ENCODE assay signal across 8 cellular contexts in genomic region chr1:42845866-42846256, GRCh38. TPM values are rescaled to one million over a fixed set of nuclear protein-coding genes. Genes with fewer than 3 reads are reported as not detected.
DNase-seq lines count a peak whose midpoint lies in the region; ATAC-seq, FAIRE-seq and TF ChIP-seq lines count a peak whose summit lies in the region.

No MANE protein-coding gene starts in this region.

- DNase-seq in activated CD4-positive, alpha-beta memory T cell treated with anti-CD3 and anti-CD28 coated beads, Interleukin-2, amount 10 ng/mL, durations not matched to agents 7 days and 5 days: no peak
- DNase-seq in stimulated activated naive CD8-positive, alpha-beta T cell treated with anti-CD3 and anti-CD28 coated beads, Interleukin-15, amount 100 ng/mL, for 72 hours: no peak
- DNase-seq in D721Med (ENCODE audit: insufficient read length, low spot score): no peak
- no peak for DNase-seq in adrenal gland

- peak overlapping the region; percentile 87 for H3K4me3 Mint-ChIP-seq in activated CD4-positive, alpha-beta memory T cell treated with anti-CD3 and anti-CD28 coated beads, Interleukin-2, amount 10 ng/mL, durations not matched to agents 7 days and 5 days
- H3K4me3 Mint-ChIP-seq in stimulated activated naive CD8-positive, alpha-beta T cell treated with anti-CD3 and anti-CD28 coated beads, Interleukin-15, amount 100 ng/mL, for 72 hours: peak overlapping the region; percentile 85 to 94

- H3K36me3 Mint-ChIP-seq in activated CD4-positive, alpha-beta memory T cell treated with anti-CD3 and anti-CD28 coated beads, Interleukin-2, amount 10 ng/mL, durations not matched to agents 7 days and 5 days (ENCODE audit: low read depth): peaks cover 21% of the 10 kb centered on the region

- H3K27me3 ChIP-seq in adrenal gland: no peaks in the 10 kb centered on the region

- POLR2A ChIA-PET in activated CD4-positive, alpha-beta memory T cell treated with anti-CD3 and anti-CD28 coated beads, Interleukin-2, amount 10 ng/mL, durations not matched to agents 7 days and 5 days (lab: Charles Lee): interaction anchor here (0.6 to 3.8 kb wide), 17 partner anchors 13 to 543 kb away, joined by 3 to 32 read pairs (median 5); partner anchors contain the start of genes C1orf50, ELOVL1, ERMAP and MED8

- no peak overlapping the region for H3K27ac ChIP-seq in adrenal gland

- peaks cover 0 to 30% of the 10 kb centered on the region in 2 donors for H3K4me1 ChIP-seq in adrenal gland (replicated peaks in 1 of 2)

- intact Hi-C loops in adrenal gland (cut with DNase I): no loop called here

- peaks cover 33% of the 10 kb centered on the region for H3K4me1 Mint-ChIP-seq in activated CD4-positive, alpha-beta memory T cell treated with anti-CD3 and anti-CD28 coated beads, Interleukin-2, amount 10 ng/mL, durations not matched to agents 7 days and 5 days
- peaks cover 28% of the 10 kb centered on the region for H3K4me1 Mint-ChIP-seq in stimulated activated naive CD8-positive, alpha-beta T cell treated with anti-CD3 and anti-CD28 coated beads, Interleukin-15, amount 100 ng/mL, for 72 hours

- no peak for TF ChIP-seq POLR2A in adrenal gland (IDR thresholded peaks at IDR 0.05)

- CTCF ChIA-PET in activated CD4-positive, alpha-beta memory T cell treated with anti-CD3 and anti-CD28 coated beads, Interleukin-2, amount 10 ng/mL, durations not matched to agents 7 days and 5 days (lab: Charles Lee): interaction anchor here (0.5 to 2.4 kb wide), 29 partner anchors 8 to 508 kb away, joined by 3 to 29 read pairs (median 4); partner anchors contain the start of genes C1orf50, ERMAP, P3H1 and SVBP

- peaks cover 2% of the 10 kb centered on the region for H3K9me3 Mint-ChIP-seq in activated CD4-positive, alpha-beta memory T cell treated with anti-CD3 and anti-CD28 coated beads, Interleukin-2, amount 10 ng/mL, durations not matched to agents 7 days and 5 days
- H3K9me3 Mint-ChIP-seq in stimulated activated naive CD8-positive, alpha-beta T cell treated with anti-CD3 and anti-CD28 coated beads, Interleukin-15, amount 100 ng/mL, for 72 hours: peaks cover 0 to 5% of the 10 kb centered on the region in 2 donors

- WGBS in adrenal gland, 4 donors: 7 to 11% (median 8%) methylated on average over 10 of the region's 10 CpGs

- H3K4me3 ChIP-seq in iPS-18c (ENCODE audit: insufficient read depth, low read depth, low read length): peak overlapping the region; percentile 57
- peak overlapping the region in 2 of 4 donors; percentile 71 to 87 for H3K4me3 ChIP-seq in adrenal gland

- peak overlapping the region; percentile 79 for H3K27ac Mint-ChIP-seq in activated CD4-positive, alpha-beta memory T cell treated with anti-CD3 and anti-CD28 coated beads, Interleukin-2, amount 10 ng/mL, durations not matched to agents 7 days and 5 days
- H3K27ac Mint-ChIP-seq in stimulated activated naive CD8-positive, alpha-beta T cell treated with anti-CD3 and anti-CD28 coated beads, Interleukin-15, amount 100 ng/mL, for 72 hours: peak overlapping the region; percentile 72 to 74

- TF ChIP-seq CTCF in D721Med (IDR thresholded peaks at IDR 0.05; ENCODE audit: insufficient read depth, missing control alignments) (no peak), adrenal gland (IDR thresholded peaks at IDR 0.05) (no peak)

- H3K9me3 ChIP-seq in iPS-18c (ENCODE audit: control insufficient read depth, insufficient read depth, low read length): no peaks in the 10 kb centered on the region
- H3K9me3 ChIP-seq in adrenal gland (replicated peaks in 1 of 3): no peaks in the 10 kb centered on the region

- H3K36me3 ChIP-seq in adrenal gland (replicated peaks in 1 of 2): peaks cover 0 to 11% of the 10 kb centered on the region in 2 donors

- no peak for FAIRE-seq in D721Med (lab: Jason Lieb, UNC)

- ATAC-seq in GM18517 (IDR thresholded peaks at IDR 0.05; ENCODE audit: unreplicated experiment): peak; percentile 2
- ATAC-seq in HG02763 (IDR thresholded peaks at IDR 0.05; ENCODE audit: unreplicated experiment): peak; percentile 19
- ATAC-seq in stimulated activated naive CD8-positive, alpha-beta T cell treated with anti-CD3 and anti-CD28 coated beads, Interleukin-15, amount 100 ng/mL, for 72 hours: peak; percentile 29
- no peak for ATAC-seq in HG02884 (IDR thresholded peaks at IDR 0.05; ENCODE audit: unreplicated experiment)

- no peaks in the 10 kb centered on the region for H3K27me3 Mint-ChIP-seq in activated CD4-positive, alpha-beta memory T cell treated with anti-CD3 and anti-CD28 coated beads, Interleukin-2, amount 10 ng/mL, durations not matched to agents 7 days and 5 days
- H3K27me3 Mint-ChIP-seq in stimulated activated naive CD8-positive, alpha-beta T cell treated with anti-CD3 and anti-CD28 coated beads, Interleukin-15, amount 100 ng/mL, for 72 hours: no peaks in the 10 kb centered on the region

RNA-seq across cellular contexts. Expression of gene ZNF691, which starts 0.6 kb away (rescaled TPM):
- 10 to 100 TPM; 10.4 to 12.6 TPM for total RNA-seq in activated CD4-positive, alpha-beta memory T cell treated with anti-CD3 and anti-CD28 coated beads, Interleukin-2, amount 10 ng/mL, durations not matched to agents 7 days and 5 days
- total RNA-seq in adrenal gland: 10 to 100 TPM in 4 of 8 donors, 1 to 10 TPM in 4; 7.6 to 17.4 (median 10.1) TPM
- polyA plus RNA-seq in adrenal gland: 10 to 100 TPM; 14.5 to 23.6 (median 20.8) TPM

RNA-seq across cellular contexts. Expression of gene SVBP, which starts 28.7 kb away (rescaled TPM):
- 10 to 100 TPM; 17.4 to 19.2 TPM for total RNA-seq in activated CD4-positive, alpha-beta memory T cell treated with anti-CD3 and anti-CD28 coated beads, Interleukin-2, amount 10 ng/mL, durations not matched to agents 7 days and 5 days
- total RNA-seq in adrenal gland: 10 to 100 TPM in 6 of 8 donors, 1 to 10 TPM in 2; 4.5 to 23.5 (median 14.4) TPM
- polyA plus RNA-seq in adrenal gland: 10 to 100 TPM; 16.0 to 23.1 (median 20.4) TPM

RNA-seq across cellular contexts. Expression of gene ERMAP, which starts 28.9 kb away (rescaled TPM):
- total RNA-seq in activated CD4-positive, alpha-beta memory T cell treated with anti-CD3 and anti-CD28 coated beads, Interleukin-2, amount 10 ng/mL, durations not matched to agents 7 days and 5 days: 1 to 10 TPM; 5.0 to 5.9 TPM
- total RNA-seq in adrenal gland: 10 to 100 TPM in 7 of 8 donors, 1 to 10 TPM in 1; 8.1 to 24.7 (median 19.0) TPM
- polyA plus RNA-seq in adrenal gland: 10 to 100 TPM in 2 of 3 donors, 1 to 10 TPM in 1; 8.3 to 11.5 (median 10.9) TPM
